Comparison of ENCODE assay signal across 33 cellular contexts in genomic region chr5:160692272-160692671, GRCh38.
"Had no signal": no experiment of that assay in that cellular context is flagged by ENCODE, and none has a peak within 500 bp of the region (broad histone marks: within the 10 kb centered on the region; RNA-seq: fewer than 3 reads in every experiment).

No MANE protein-coding gene starts in this region.

- H3K9me3 Mint-ChIP-seq: activated T-cell treated with anti-CD3 and anti-CD28 coated beads, Interleukin-2, amount 50 U/mL, for 4 hours; activated T-helper 17 cell treated with anti-CD3 and anti-CD28 coated beads, Interleukin-2, amount 50 U/mL, for 72 hours; stimulated activated effector memory CD8-positive, alpha-beta T cell treated with anti-CD3 and anti-CD28 coated beads, Interleukin-12 subunit alpha, Interleukin-12 subunit beta, amount 100 ng/mL, for 72 hours; stimulated activated naive CD8-positive, alpha-beta T cell treated with anti-CD3 and anti-CD28 coated beads, Interleukin-15, Interleukin-2, amounts not matched to agents 100 ng/mL and 50 ng/mL, for 24 hours; T-helper 1 cell treated with Interleukin-12 subunit alpha and Interleukin-12 subunit beta and Interleukin-4 antibody, amounts not matched to agents 30 μg/mL and 1 μg/mL, for 36 hours; type B pancreatic cell had no signal

- DNase-seq: activated CD4-positive, alpha-beta T cell treated with anti-CD3 and anti-CD28 coated beads for 48 hours; activated CD4-positive, alpha-beta T cell treated with anti-CD3 and anti-CD28 coated beads, Interleukin-2, amount 50 U/mL, for 48 hours; activated CD8-positive, alpha-beta memory T cell treated with anti-CD3 and anti-CD28 coated beads, Interleukin-2, amount 50 U/mL, for 48 hours; activated gamma-delta T cell treated with Interleukin-2 at 50 U/mL for 16 hours; activated naive CD4-positive, alpha-beta T cell treated with anti-CD3 and anti-CD28 coated beads, Interleukin-2, amount 50 U/mL, for 16 hours; activated T-cell treated with anti-CD3 and anti-CD28 coated beads, Interleukin-2, amount 50 U/mL, for 4 hours; amniotic stem cell; brain microvascular endothelial cell; foreskin keratinocyte; left cardiac atrium; mammary epithelial cell; naive thymus-derived CD8-positive, alpha-beta T cell; nucleus accumbens; pancreas; retina; stimulated activated CD4-positive, alpha-beta T cell treated with anti-CD3 and anti-CD28 coated beads, Interleukin-4, amount 100 ng/mL, for 24 hours; T-helper 9 cell; WERI-Rb-1 had no signal

- H3K4me1 ChIP-seq: foreskin keratinocyte, prostate gland, vagina had no signal

- ATAC-seq: activated CD4-positive, CD25-positive, alpha-beta regulatory T cell treated with anti-CD3 and anti-CD28 coated beads, Interleukin-2, amount 50 U/mL, for 24 hours; activated T-cell treated with anti-CD3 and anti-CD28 coated beads, Interleukin-2, amount 50 U/mL, for 4 hours; activated T-helper 17 cell treated with anti-CD3 and anti-CD28 coated beads, Interleukin-2, amount 50 U/mL, for 72 hours; foreskin keratinocyte; left cardiac atrium; naive thymus-derived CD8-positive, alpha-beta T cell; sciatic nerve; stimulated activated effector memory CD8-positive, alpha-beta T cell treated with anti-CD3 and anti-CD28 coated beads, Interleukin-12 subunit alpha, Interleukin-12 subunit beta, amount 100 ng/mL, for 72 hours had no signal

- H3K27ac Mint-ChIP-seq: activated T-helper 17 cell treated with anti-CD3 and anti-CD28 coated beads, Interleukin-2, amount 50 U/mL, for 72 hours; stimulated activated effector memory CD8-positive, alpha-beta T cell treated with anti-CD3 and anti-CD28 coated beads, Interleukin-12 subunit alpha, Interleukin-12 subunit beta, amount 100 ng/mL, for 72 hours; stimulated activated naive CD8-positive, alpha-beta T cell treated with anti-CD3 and anti-CD28 coated beads, Interleukin-15, Interleukin-2, amounts not matched to agents 100 ng/mL and 50 ng/mL, for 24 hours; T-helper 1 cell treated with Interleukin-12 subunit alpha and Interleukin-12 subunit beta and Interleukin-4 antibody, amounts not matched to agents 30 μg/mL and 1 μg/mL, for 36 hours; type B pancreatic cell had no signal

- H3K4me1 Mint-ChIP-seq: activated T-helper 17 cell treated with anti-CD3 and anti-CD28 coated beads, Interleukin-2, amount 50 U/mL, for 72 hours; stimulated activated effector memory CD8-positive, alpha-beta T cell treated with anti-CD3 and anti-CD28 coated beads, Interleukin-12 subunit alpha, Interleukin-12 subunit beta, amount 100 ng/mL, for 72 hours had no signal

- H3K27ac ChIP-seq: brain microvascular endothelial cell, foreskin keratinocyte, pancreas, prostate gland, skin epidermis, thoracic aorta, vagina, WERI-Rb-1 had no signal

- H3K4me3 Mint-ChIP-seq: activated T-cell treated with anti-CD3 and anti-CD28 coated beads, Interleukin-2, amount 50 U/mL, for 4 hours; activated T-helper 17 cell treated with anti-CD3 and anti-CD28 coated beads, Interleukin-2, amount 50 U/mL, for 72 hours; naive thymus-derived CD8-positive, alpha-beta T cell; neural crest cell; stimulated activated effector memory CD8-positive, alpha-beta T cell treated with anti-CD3 and anti-CD28 coated beads, Interleukin-12 subunit alpha, Interleukin-12 subunit beta, amount 100 ng/mL, for 72 hours; stimulated activated naive CD8-positive, alpha-beta T cell treated with anti-CD3 and anti-CD28 coated beads, Interleukin-15, Interleukin-2, amounts not matched to agents 100 ng/mL and 50 ng/mL, for 24 hours; T-helper 1 cell treated with Interleukin-12 subunit alpha and Interleukin-12 subunit beta and Interleukin-4 antibody, amounts not matched to agents 30 μg/mL and 1 μg/mL, for 36 hours; type B pancreatic cell had no signal

- H3K27me3 Mint-ChIP-seq: stimulated activated naive CD8-positive, alpha-beta T cell treated with anti-CD3 and anti-CD28 coated beads, Interleukin-15, Interleukin-2, amounts not matched to agents 100 ng/mL and 50 ng/mL, for 24 hours; type B pancreatic cell had no signal

- H3K36me3 ChIP-seq: brain microvascular endothelial cell, pancreas, prostate gland, thoracic aorta, vagina, WERI-Rb-1 had no signal

- H3K9me3 ChIP-seq: pancreas, prostate gland, thoracic aorta, vagina had no signal

- H3K27me3 ChIP-seq: brain microvascular endothelial cell, foreskin keratinocyte, pancreas, vagina had no signal

- H3K36me3 Mint-ChIP-seq: naive thymus-derived CD8-positive, alpha-beta T cell; stimulated activated effector memory CD8-positive, alpha-beta T cell treated with anti-CD3 and anti-CD28 coated beads, Interleukin-12 subunit alpha, Interleukin-12 subunit beta, amount 100 ng/mL, for 72 hours; type B pancreatic cell had no signal

- H3K4me3 ChIP-seq: pancreas, prostate gland, skin epidermis, thoracic aorta, vagina had no signal

- FAIRE-seq: astrocyte, endothelial cell of umbilical vein, islet of Langerhans, pancreas had no signal
